14 cellular contexts compared by ENCODE assay signal in the genomic region with DNA sequence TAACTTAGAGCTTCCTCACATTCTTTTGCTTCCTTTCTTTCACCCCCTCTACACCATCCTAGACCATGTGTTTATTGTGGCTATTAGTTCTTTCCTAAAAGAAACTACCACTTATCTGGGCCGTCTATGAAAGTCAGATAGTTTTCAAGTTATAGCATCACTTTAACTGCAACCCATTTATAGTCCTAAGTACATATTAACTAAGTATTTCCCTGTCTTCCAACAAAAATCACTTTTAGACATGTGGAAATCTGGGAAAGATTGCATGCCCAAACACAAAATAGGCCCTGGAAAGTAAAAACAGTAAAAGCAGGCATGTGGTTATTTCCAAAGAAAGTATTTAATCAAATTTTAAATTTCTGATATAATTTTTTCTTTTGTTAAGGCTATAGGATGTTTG. TPM values are rescaled to one million over a fixed set of nuclear protein-coding genes. Genes with fewer than 3 reads are reported as not detected.
A peak's percentile ranks its signal among the peaks of the same experiment; 100 is the strongest.
DNase-seq lines count a peak whose midpoint lies in the region; ATAC-seq and TF ChIP-seq lines count a peak whose summit lies in the region.
"Had no signal": no experiment of that assay in that cellular context is flagged by ENCODE, and none has a peak within 500 bp of the region (broad histone marks: within the 10 kb centered on the region; RNA-seq: fewer than 3 reads in every experiment).

No MANE protein-coding gene starts in this region.

- H3K9ac ChIP-seq in Loucy (ENCODE audit: low read depth, low read length, poor library complexity, severe bottlenecking) (peak overlapping the region; percentile 93), skeletal muscle tissue (ENCODE audit: low read depth in 1 of 3, low read length in 3 of 3) (peak overlapping the region; percentile 20 to 97 (median 40))

- H3K4me1 Mint-ChIP-seq in CD8-positive, alpha-beta T cell (ENCODE audit: low read depth), result peaks cover 77% of the 10 kb centered on the region
- H3K4me1 Mint-ChIP-seq in chondrocyte (ENCODE audit: low read depth), result peaks cover 90% of the 10 kb centered on the region

- peaks cover 79% of the 10 kb centered on the region for H3K4me1 ChIP-seq in CD8-positive, alpha-beta T cell (ENCODE audit: insufficient read depth, low read length)
- H3K4me1 ChIP-seq in Loucy (ENCODE audit: insufficient read depth, low read length, poor library complexity, severe bottlenecking), result peaks cover 79% of the 10 kb centered on the region
- H3K4me1 ChIP-seq in skeletal muscle tissue (ENCODE audit: control insufficient read depth in 3 of 3, insufficient read depth in 3 of 3, low read length in 3 of 3), result peaks cover 52 to 63% (median 62%) of the 10 kb centered on the region in 3 donors

- peaks cover 98% of the 10 kb centered on the region for H4K20me1 ChIP-seq in Loucy (ENCODE audit: insufficient read depth, low read length, poor library complexity, severe bottlenecking)

- ATAC-seq in CD8-positive, alpha-beta T cell, result no peak
- ATAC-seq in HG02759 (IDR thresholded peaks at IDR 0.05; ENCODE audit: unreplicated experiment) (no peak), HG03342 (IDR thresholded peaks at IDR 0.05; ENCODE audit: unreplicated experiment) (no peak), GM18511 (IDR thresholded peaks at IDR 0.05; ENCODE audit: unreplicated experiment) (no peak)
- ATAC-seq: Right ventricle myocardium inferior had no signal

- H3K36me3 ChIP-seq in CD8-positive, alpha-beta T cell (ENCODE audit: insufficient read depth, low read length), result peaks cover 4% of the 10 kb centered on the region
- no peaks in the 10 kb centered on the region for H3K36me3 ChIP-seq in Loucy (ENCODE audit: insufficient read depth, low read length)
- H3K36me3 ChIP-seq in skeletal muscle tissue (ENCODE audit: control insufficient read depth in 3 of 3, insufficient read depth in 3 of 3, low read length in 3 of 3), result peaks cover 0 to 8% (median 0%) of the 10 kb centered on the region in 3 donors

- no peak for DNase-seq in CD8-positive, alpha-beta T cell
- DNase-seq in chondrocyte (ENCODE audit: low spot score) (no peak), NOMO-1 treated with dmso at 0.1 percent for 144 hours (lab: John Stamatoyannopoulos, UW; ENCODE audit: unreplicated experiment) (no peak)
- DNase-seq: activated CD4-positive, alpha-beta T cell treated with anti-CD3 and anti-CD28 coated beads, Interleukin-2, amount 50 U/mL, for 1 hour; activated effector memory CD4-positive, alpha-beta T cell treated with Interleukin-2 at 50 U/mL for 16 hours; NCI-H2029; NCI-H82; T1000 had no signal

- H3K9me3 Mint-ChIP-seq in CD8-positive, alpha-beta T cell, result no peaks in the 10 kb centered on the region
- no peaks in the 10 kb centered on the region for H3K9me3 Mint-ChIP-seq in chondrocyte (ENCODE audit: low read depth)

- H3F3A ChIP-seq in Loucy (ENCODE audit: low read depth), result 0 out of 2 replicates have a peak, but pooled peaks cover 5% of the 10 kb centered on the region

- H3K27ac ChIP-seq in CD8-positive, alpha-beta T cell (ENCODE audit: low read depth, low read length), result no peak overlapping the region
- peak overlapping the region; percentile 98 for H3K27ac ChIP-seq in skeletal muscle tissue (ENCODE audit: low read depth, low read length)

- no peak overlapping the region for H2AFZ ChIP-seq in Loucy (ENCODE audit: low read length)

- POLR2A ChIA-PET in CD8-positive, alpha-beta T cell (lab: Charles Lee), result no interaction called here

- H3K4me2 ChIP-seq in Loucy (ENCODE audit: low read depth, low read length, poor library complexity, severe bottlenecking), result peak overlapping the region; percentile 94

- H3K4me3 ChIP-seq in CD8-positive, alpha-beta T cell (ENCODE audit: low read depth, low read length), result no peak overlapping the region
- peak overlapping the region; percentile 88 for H3K4me3 ChIP-seq in Loucy (ENCODE audit: low read length, poor library complexity, severe bottlenecking)
- peak overlapping the region in 1 of 3 donors; percentile 34 for H3K4me3 ChIP-seq in skeletal muscle tissue (ENCODE audit: low read length in 3 of 3)

- H3K36me3 Mint-ChIP-seq in CD8-positive, alpha-beta T cell, result peaks cover 72% of the 10 kb centered on the region
- H3K36me3 Mint-ChIP-seq in chondrocyte (ENCODE audit: low read depth), result peaks cover 7% of the 10 kb centered on the region

- H3K79me2 ChIP-seq in Loucy (ENCODE audit: insufficient read depth, low read length), result peaks cover 99% of the 10 kb centered on the region

- H3K27me3 Mint-ChIP-seq in CD8-positive, alpha-beta T cell (ENCODE audit: low read depth), result no peaks in the 10 kb centered on the region
- H3K27me3 Mint-ChIP-seq in chondrocyte (ENCODE audit: low read depth), result no peaks in the 10 kb centered on the region

- H3K27me3 ChIP-seq in CD8-positive, alpha-beta T cell (ENCODE audit: insufficient read depth, low read length), result no peaks in the 10 kb centered on the region
- no peaks in the 10 kb centered on the region for H3K27me3 ChIP-seq in Loucy (ENCODE audit: insufficient read depth, low read length, poor library complexity, severe bottlenecking)
- no peaks in the 10 kb centered on the region for H3K27me3 ChIP-seq in skeletal muscle tissue (ENCODE audit: control insufficient read depth in 3 of 3, insufficient read depth in 3 of 3, low read length in 3 of 3)

- H3K27ac Mint-ChIP-seq in CD8-positive, alpha-beta T cell, result peak overlapping the region; percentile 33
- H3K27ac Mint-ChIP-seq in chondrocyte (ENCODE audit: unreplicated experiment), result peak overlapping the region; percentile 1

- no peak for TF ChIP-seq CTCF in CD8-positive, alpha-beta T cell (IDR thresholded peaks at IDR 0.05)
- TF ChIP-seq CTCF in Loucy (conservative IDR thresholded peaks at IDR 0.05; ENCODE audit: low read length), result no peak
- TF ChIP-seq CTCF in chondrocyte (IDR thresholded peaks at IDR 0.05), result no peak

- H3K4me3 Mint-ChIP-seq in CD8-positive, alpha-beta T cell, result peak overlapping the region; percentile 59
- no peak overlapping the region for H3K4me3 Mint-ChIP-seq in chondrocyte (ENCODE audit: unreplicated experiment)

- no peaks in the 10 kb centered on the region for H3K9me3 ChIP-seq in CD8-positive, alpha-beta T cell (ENCODE audit: low read length)
- H3K9me3 ChIP-seq in Loucy (ENCODE audit: insufficient read depth, low read depth, low read length), result no peaks in the 10 kb centered on the region
- no peaks in the 10 kb centered on the region for H3K9me3 ChIP-seq in skeletal muscle tissue (ENCODE audit: control insufficient read depth in 3 of 3, low read length in 3 of 3)

- CTCF ChIA-PET in CD8-positive, alpha-beta T cell (lab: Charles Lee), result interaction anchor here (0.9 to 1.3 kb wide), 2 partner anchors 49 to 443 kb away, joined by 3 to 4 read pairs; no protein-coding TSS in a partner anchor

- intact Hi-C loops in CD8-positive, alpha-beta T cell (cut with DNase I, micrococcal nuclease), result loop anchor here (5.0 to 10.0 kb wide), 4 partner anchors 188 to 1568 kb away; a partner anchor contains a TSS

- H3K9me2 ChIP-seq in Loucy (replicated peaks; ENCODE audit: low read depth, low read length), result no peaks in the 10 kb centered on the region

RNA-seq across cellular contexts. Expression of a gene that starts 5.5 kb away (rescaled TPM):
- 100 to 1,000 TPM; 225 to 231 TPM for total RNA-seq in CD8-positive, alpha-beta T cell
- total RNA-seq in chondrocyte (15.9 to 23.1 TPM (median 16.6 TPM) in 3 replicates), skeletal muscle tissue (95.5 TPM)
